ENCODE assay signal across 22 cellular contexts in the genomic region with DNA sequence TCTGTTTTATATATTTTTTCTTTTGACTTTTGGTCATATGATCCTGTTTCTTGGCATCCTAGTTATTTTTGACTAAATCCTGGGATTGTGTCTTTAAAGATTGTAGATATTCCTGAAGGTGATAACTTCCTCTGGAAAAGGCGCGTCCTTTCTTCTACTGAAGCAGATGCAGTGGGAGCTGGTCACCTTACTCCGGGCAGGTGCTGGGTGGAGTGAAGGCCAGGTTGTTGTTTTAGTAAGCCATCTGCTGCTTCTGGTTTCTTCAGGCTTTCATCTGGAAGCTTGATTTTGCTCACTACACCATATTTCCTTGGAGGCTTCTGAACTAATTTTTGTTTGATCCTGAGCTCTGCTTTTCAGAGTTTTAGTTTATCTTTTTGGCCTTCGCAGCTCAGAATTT. TPM values are rescaled to one million over a fixed set of nuclear protein-coding genes. Genes with fewer than 3 reads are reported as not detected.
DNase-seq lines count a peak whose midpoint lies in the region; ATAC-seq and TF ChIP-seq lines count a peak whose summit lies in the region.
"Had no signal": no experiment of that assay in that cellular context is flagged by ENCODE, and none has a peak within 500 bp of the region (broad histone marks: within the 10 kb centered on the region; RNA-seq: fewer than 3 reads in every experiment).

No MANE protein-coding gene starts in this region.

- peak overlapping the region; percentile 28 for H3K18ac ChIP-seq in mesendoderm (ENCODE audit: low read length)

- ATAC-seq in CD4-positive, CD25-positive, alpha-beta regulatory T cell (ENCODE audit: low read depth in 2 of 2): no peak
- ATAC-seq in CD8-positive, alpha-beta T cell: no peak
- ATAC-seq: activated CD8-positive, alpha-beta T cell treated with anti-CD3 and anti-CD28 coated beads, Interleukin-2, amount 10 ng/mL, durations not matched to agents 7 days and 5 days; psoas muscle had no signal

- H3K9me3 ChIP-seq in CD4-positive, CD25-positive, alpha-beta regulatory T cell (ENCODE audit: control insufficient read depth in 2 of 2, low read length in 2 of 2): no peaks in the 10 kb centered on the region
- H3K9me3 ChIP-seq in CD8-positive, alpha-beta T cell (ENCODE audit: low read length): no peaks in the 10 kb centered on the region
- H3K9me3 ChIP-seq in SK-N-MC (ENCODE audit: low read depth, low read length): no peaks in the 10 kb centered on the region
- H3K9me3 ChIP-seq: psoas muscle, suprapubic skin had no signal

- no peaks in the 10 kb centered on the region for H3K27me3 ChIP-seq in CD4-positive, CD25-positive, alpha-beta regulatory T cell (ENCODE audit: control insufficient read depth, insufficient read depth, low read length)
- H3K27me3 ChIP-seq in CD8-positive, alpha-beta T cell (ENCODE audit: insufficient read depth, low read length): no peaks in the 10 kb centered on the region
- no peaks in the 10 kb centered on the region for H3K27me3 ChIP-seq in mesendoderm (ENCODE audit: insufficient read depth, low read length, poor library complexity)
- H3K27me3 ChIP-seq: suprapubic skin had no signal

- no peak for TF ChIP-seq CTCF in CD8-positive, alpha-beta T cell (IDR thresholded peaks at IDR 0.05)

- CTCF ChIA-PET in CD8-positive, alpha-beta T cell (lab: Charles Lee): interaction anchor here (0.7 kb wide), 1 partner anchor 16 kb away, joined by 3 read pairs; no protein-coding TSS in a partner anchor

- H3K79me1 ChIP-seq in mesendoderm (ENCODE audit: low read length): peaks cover 6% of the 10 kb centered on the region

- H3K27ac ChIP-seq in CD4-positive, CD25-positive, alpha-beta regulatory T cell (ENCODE audit: insufficient read depth, low read length, poor library complexity, severe bottlenecking): no peak overlapping the region
- no peak overlapping the region for H3K27ac ChIP-seq in CD8-positive, alpha-beta T cell (ENCODE audit: low read depth, low read length)
- H3K27ac ChIP-seq in SK-N-MC: peak overlapping the region; percentile 88
- H3K27ac ChIP-seq in mesendoderm (ENCODE audit: low read depth, low read length): no peak overlapping the region
- H3K27ac ChIP-seq: psoas muscle, suprapubic skin had no signal

- no CpG with 5 or more reads among the region's 4 CpGs for WGBS in mesendoderm (ENCODE audit: extremely low coverage, insufficient coverage, low lambda C conversion rate)

- H4K8ac ChIP-seq in mesendoderm (ENCODE audit: low read depth, low read length): no peak overlapping the region

- H3K9ac ChIP-seq in SK-N-MC (ENCODE audit: insufficient read length) (no peak overlapping the region), mesendoderm (ENCODE audit: low read length) (no peak overlapping the region)

- H3K36me3 ChIP-seq in CD4-positive, CD25-positive, alpha-beta regulatory T cell (ENCODE audit: control insufficient read depth, insufficient read depth, low read length): no peaks in the 10 kb centered on the region
- H3K36me3 ChIP-seq in CD8-positive, alpha-beta T cell (ENCODE audit: insufficient read depth, low read length): no peaks in the 10 kb centered on the region
- peaks cover 17% of the 10 kb centered on the region for H3K36me3 ChIP-seq in SK-N-MC (ENCODE audit: insufficient read depth, low read length)
- H3K36me3 ChIP-seq in mesendoderm (ENCODE audit: control insufficient read depth, insufficient read depth, low read length): no peaks in the 10 kb centered on the region
- H3K36me3 ChIP-seq: suprapubic skin had no signal

- no peak overlapping the region for H3K23ac ChIP-seq in mesendoderm (ENCODE audit: low read length)

- POLR2A ChIA-PET in CD8-positive, alpha-beta T cell (lab: Charles Lee): interaction anchor here (0.7 to 0.9 kb wide), 2 partner anchors 8 to 19 kb away, joined by 3 read pairs; no protein-coding TSS in a partner anchor

- H2BK5ac ChIP-seq in mesendoderm (ENCODE audit: low read length): no peak overlapping the region

- H3K4me3 Mint-ChIP-seq in CD4-positive, CD25-positive, alpha-beta regulatory T cell: peak overlapping the region in 3 of 4 donors; percentile 23 to 59 (median 39)
- peak overlapping the region; percentile 8 for H3K4me3 Mint-ChIP-seq in CD8-positive, alpha-beta T cell
- H3K4me3 Mint-ChIP-seq: activated CD8-positive, alpha-beta T cell treated with anti-CD3 and anti-CD28 coated beads, Interleukin-2, amount 10 ng/mL, durations not matched to agents 7 days and 5 days; nephron had no signal

- no peak overlapping the region for H3K4me2 ChIP-seq in mesendoderm (ENCODE audit: low read length)
- H3K4me2 ChIP-seq: smooth muscle cell had no signal

- H3K9me3 Mint-ChIP-seq in CD4-positive, CD25-positive, alpha-beta regulatory T cell: peaks cover 0 to 1% (median 0%) of the 10 kb centered on the region in 7 donors
- H3K9me3 Mint-ChIP-seq in CD8-positive, alpha-beta T cell: no peaks in the 10 kb centered on the region

- peak overlapping the region; percentile 17 for H3K4me3 ChIP-seq in CD4-positive, CD25-positive, alpha-beta regulatory T cell (ENCODE audit: low read depth, low read length)
- no peak overlapping the region for H3K4me3 ChIP-seq in CD8-positive, alpha-beta T cell (ENCODE audit: low read depth, low read length)
- 0 out of 2 replicates have a peak overlapping the region, but pooled peaks have one; percentile 5 for H3K4me3 ChIP-seq in SK-N-MC
- no peak overlapping the region for H3K4me3 ChIP-seq in mesendoderm (ENCODE audit: low read length)
- H3K4me3 ChIP-seq: psoas muscle, smooth muscle cell, suprapubic skin had no signal

- H2BK15ac ChIP-seq in mesendoderm (replicated peaks; ENCODE audit: low read depth): no peak overlapping the region

- no peak overlapping the region for H3K4ac ChIP-seq in mesendoderm (ENCODE audit: low read depth, low read length)

- peaks cover 20% of the 10 kb centered on the region for H3K36me3 Mint-ChIP-seq in CD4-positive, CD25-positive, alpha-beta regulatory T cell
- peaks cover 3% of the 10 kb centered on the region for H3K36me3 Mint-ChIP-seq in CD8-positive, alpha-beta T cell

- H3K79me2 ChIP-seq in mesendoderm (ENCODE audit: control insufficient read depth, insufficient read depth, low read length): peaks cover 46% of the 10 kb centered on the region

- H4K5ac ChIP-seq in mesendoderm (ENCODE audit: low read length): no peak overlapping the region

- no peak overlapping the region for H2BK120ac ChIP-seq in mesendoderm (ENCODE audit: low read depth, low read length)

- DNase-seq in CD4-positive, CD25-positive, alpha-beta regulatory T cell: no peak
- no peak for DNase-seq in CD8-positive, alpha-beta T cell
- DNase-seq in SK-N-MC (ENCODE audit: low read depth, low spot score): no peak
- no peak for DNase-seq in mesendoderm
- no peak for DNase-seq in HUDEP-2 (lab: John Stamatoyannopoulos, UW; ENCODE audit: unreplicated experiment in 76 of 76)
- DNase-seq in NCI-H2029 (lab: John Stamatoyannopoulos, UW): no peak
- DNase-seq in cerebellar cortex (ENCODE audit: low spot score): no peak
- DNase-seq: activated CD8-positive, alpha-beta T cell treated with anti-CD3 and anti-CD28 coated beads, Interleukin-2, amount 10 ng/mL, durations not matched to agents 7 days and 5 days; activated effector memory CD4-positive, alpha-beta T cell treated with Interleukin-2 at 50 U/mL for 16 hours; amygdala; central memory CD4-positive, alpha-beta T cell; DMS153; effector memory CD4-positive, alpha-beta T cell; islet precursor cell; mammary epithelial cell; NCI-H1417 treated with DMSO at 0.1 percent for 48 hours; NCI-H446; psoas muscle; stimulated activated CD4-positive, alpha-beta T cell treated with anti-CD3 and anti-CD28 coated beads, Interleukin-4, amount 100 ng/mL, for 4 hours had no signal

- H3K56ac ChIP-seq in mesendoderm (ENCODE audit: low read length): no peak overlapping the region

- H2AK5ac ChIP-seq in mesendoderm (ENCODE audit: low read length): no peak overlapping the region

- no peaks in the 10 kb centered on the region for H3K27me3 Mint-ChIP-seq in CD4-positive, CD25-positive, alpha-beta regulatory T cell
- H3K27me3 Mint-ChIP-seq in CD8-positive, alpha-beta T cell (ENCODE audit: low read depth): no peaks in the 10 kb centered on the region

- intact Hi-C loops in CD8-positive, alpha-beta T cell (cut with DNase I, micrococcal nuclease): no loop called here

- peaks cover 47% of the 10 kb centered on the region for H3K4me1 ChIP-seq in CD4-positive, CD25-positive, alpha-beta regulatory T cell (ENCODE audit: control insufficient read depth, insufficient read depth, low read length, poor library complexity, severe bottlenecking)
- H3K4me1 ChIP-seq in CD8-positive, alpha-beta T cell (ENCODE audit: insufficient read depth, low read length): peaks cover 55% of the 10 kb centered on the region
- no peaks in the 10 kb centered on the region for H3K4me1 ChIP-seq in mesendoderm (ENCODE audit: control insufficient read depth, low read depth, low read length)

- no peak overlapping the region for H3K27ac Mint-ChIP-seq in CD4-positive, CD25-positive, alpha-beta regulatory T cell
- H3K27ac Mint-ChIP-seq in CD8-positive, alpha-beta T cell: peak overlapping the region; percentile 41
- H3K27ac Mint-ChIP-seq: activated CD8-positive, alpha-beta T cell treated with anti-CD3 and anti-CD28 coated beads, Interleukin-2, amount 10 ng/mL, durations not matched to agents 7 days and 5 days had no signal

- H3K4me1 Mint-ChIP-seq in CD4-positive, CD25-positive, alpha-beta regulatory T cell: peaks cover 62 to 89% (median 74%) of the 10 kb centered on the region in 4 donors
- peaks cover 76% of the 10 kb centered on the region for H3K4me1 Mint-ChIP-seq in CD8-positive, alpha-beta T cell (ENCODE audit: low read depth)

RNA-seq across cellular contexts. Expression of a gene that starts 21.5 kb away (rescaled TPM):
- 60.8 TPM for total RNA-seq in CD4-positive, CD25-positive, alpha-beta regulatory T cell
- 10 to 100 TPM; 11.9 to 31.2 (median 18.0) TPM for polyA plus RNA-seq in CD4-positive, CD25-positive, alpha-beta regulatory T cell
- 10 to 100 TPM; 51.3 to 56.4 TPM for total RNA-seq in CD8-positive, alpha-beta T cell
- 50.9 TPM for polyA plus RNA-seq in mesendoderm (2013, experiment 1 of 2)
- 50.8 TPM for polyA plus RNA-seq in mesendoderm (2013, experiment 2 of 2)

Comparison
In these comparisons a context has a peak if more than half of its experiments do, and no peak if none do; other contexts are left out.
1. H3K4me3 ChIP-seq: peak in CD4-positive, CD25-positive, alpha-beta regulatory T cell (single experiment) and SK-N-MC (single experiment); none in CD8-positive, alpha-beta T cell (single experiment) and mesendoderm (single experiment).